ENCODE assay signal across 10 cellular contexts in genomic region chr10:72330059-72330426, GRCh38. TPM values are rescaled to one million over a fixed set of nuclear protein-coding genes. Genes with fewer than 3 reads are reported as not detected.
DNase-seq lines count a peak whose midpoint lies in the region; ATAC-seq, FAIRE-seq and TF ChIP-seq lines count a peak whose summit lies in the region.
"Had no signal": no experiment of that assay in that cellular context is flagged by ENCODE, and none has a peak within 500 bp of the region (broad histone marks: within the 10 kb centered on the region; RNA-seq: fewer than 3 reads in every experiment).

No MANE protein-coding gene starts in this region.

- CTCF ChIA-PET in IMR-90 (lab: Yijun Ruan, JAX) = interaction anchor here (1.2 kb wide), 1 partner anchor 434 kb away, joined by 3 read pairs; no protein-coding TSS in a partner anchor
- CTCF ChIA-PET in activated CD8-positive, alpha-beta T cell treated with anti-CD3 and anti-CD28 coated beads, Interleukin-2, amount 10 ng/mL, durations not matched to agents 7 days and 5 days (lab: Charles Lee) = interaction anchor here (0.7 to 5.2 kb wide), 7 partner anchors 11 to 204 kb away, joined by 3 to 106 read pairs (median 5); partner anchors contain the start of gene DDIT4

- no peaks in the 10 kb centered on the region for H3K9me3 ChIP-seq in IMR-90 (ENCODE audit: control insufficient read depth, insufficient read depth, low read length)
- no peaks in the 10 kb centered on the region for H3K9me3 ChIP-seq in keratinocyte (ENCODE audit: control insufficient read depth, low read depth, low read length)
- no peaks in the 10 kb centered on the region for H3K9me3 ChIP-seq in suprapubic skin
- H3K9me3 ChIP-seq: ascending aorta had no signal

- no peak overlapping the region for H3K9ac ChIP-seq in IMR-90 (ENCODE audit: low read depth, low read length)
- H3K9ac ChIP-seq in keratinocyte (ENCODE audit: control insufficient read depth, extremely low read depth, insufficient read depth, low read length) = no peak overlapping the region

- no peak overlapping the region for H2AFZ ChIP-seq in IMR-90 (replicated peaks; ENCODE audit: low read length, poor library complexity)
- H2AFZ ChIP-seq in keratinocyte (ENCODE audit: control insufficient read depth, low read length) = no peak overlapping the region

- H3K4me3 ChIP-seq in IMR-90 (ENCODE audit: insufficient read depth, low read depth, low read length) (no peak overlapping the region), keratinocyte (ENCODE audit: control insufficient read depth in 2 of 3, extremely low read depth in 1 of 3, insufficient read depth in 2 of 3, low read depth in 1 of 3, low read length in 3 of 3) (no peak overlapping the region), suprapubic skin (no peak overlapping the region)
- H3K4me3 ChIP-seq: ascending aorta, smooth muscle cell had no signal

- peaks cover 41% of the 10 kb centered on the region for H3K36me3 Mint-ChIP-seq in activated CD8-positive, alpha-beta T cell treated with anti-CD3 and anti-CD28 coated beads, Interleukin-2, amount 10 ng/mL, durations not matched to agents 7 days and 5 days (ENCODE audit: low read depth)

- TF ChIP-seq POLR2A in IMR-90 (IDR thresholded peaks at IDR 0.05; ENCODE audit: low read depth, low read length) (no peak), suprapubic skin (IDR thresholded peaks at IDR 0.05) (no peak)

- in situ Hi-C loops in IMR-90 (cut with MboI; ENCODE audit: low sequenced_read_pairs) = loop anchor here (10.0 kb wide), 3 partner anchors 85 to 275 kb away; no protein-coding TSS in a partner anchor

- TF ChIP-seq EP300 in suprapubic skin (IDR thresholded peaks at IDR 0.05) = no peak

- no peak for DNase-seq in IMR-90
- DNase-seq in activated CD8-positive, alpha-beta T cell treated with anti-CD3 and anti-CD28 coated beads, Interleukin-2, amount 10 ng/mL, durations not matched to agents 7 days and 5 days = no peak
- no peak for DNase-seq in keratinocyte (ENCODE audit: low read depth, low spot score)
- no peak for DNase-seq in stimulated activated naive CD8-positive, alpha-beta T cell treated with anti-CD3 and anti-CD28 coated beads, Interleukin-15, amount 100 ng/mL, for 72 hours
- no peak for DNase-seq in putamen (ENCODE audit: low spot score)
- no peak for DNase-seq in suprapubic skin (ENCODE audit: low spot score in 2 of 2)
- no peak for DNase-seq in stimulated activated CD4-positive, alpha-beta T cell treated with anti-CD3 and anti-CD28 coated beads, Interleukin-4, amount 100 ng/mL, for 24 hours
- DNase-seq: NCI-H1436 had no signal

- H2AK5ac ChIP-seq in IMR-90 (ENCODE audit: low read depth, low read length) = 0 out of 2 replicates have a peak overlapping the region, but pooled peaks have one; percentile 69

- intact Hi-C loops in IMR-90 (cut with micrococcal nuclease) = loop anchor here (5.0 kb wide), 1 partner anchor 373 kb away; no protein-coding TSS in a partner anchor

- ATAC-seq in IMR-90 (ENCODE audit: low read depth) = no peak
- no peak for ATAC-seq in activated CD8-positive, alpha-beta T cell treated with anti-CD3 and anti-CD28 coated beads, Interleukin-2, amount 10 ng/mL, durations not matched to agents 7 days and 5 days
- no peak for ATAC-seq in stimulated activated naive CD8-positive, alpha-beta T cell treated with anti-CD3 and anti-CD28 coated beads, Interleukin-15, amount 100 ng/mL, for 72 hours

- H3K18ac ChIP-seq in IMR-90 (ENCODE audit: low read depth, low read length) = no peak overlapping the region

- no peak overlapping the region for H4K5ac ChIP-seq in IMR-90 (ENCODE audit: low read depth, low read length)

- H3K27me3 Mint-ChIP-seq in activated CD8-positive, alpha-beta T cell treated with anti-CD3 and anti-CD28 coated beads, Interleukin-2, amount 10 ng/mL, durations not matched to agents 7 days and 5 days (ENCODE audit: low read depth) = no peaks in the 10 kb centered on the region
- H3K27me3 Mint-ChIP-seq in stimulated activated naive CD8-positive, alpha-beta T cell treated with anti-CD3 and anti-CD28 coated beads, Interleukin-15, amount 100 ng/mL, for 72 hours = no peaks in the 10 kb centered on the region

- H3K4me3 Mint-ChIP-seq in activated CD8-positive, alpha-beta T cell treated with anti-CD3 and anti-CD28 coated beads, Interleukin-2, amount 10 ng/mL, durations not matched to agents 7 days and 5 days = peak overlapping the region; percentile 64
- peak overlapping the region; percentile 83 to 98 for H3K4me3 Mint-ChIP-seq in stimulated activated naive CD8-positive, alpha-beta T cell treated with anti-CD3 and anti-CD28 coated beads, Interleukin-15, amount 100 ng/mL, for 72 hours

- no peaks in the 10 kb centered on the region for H3K79me1 ChIP-seq in IMR-90 (ENCODE audit: low read depth in 1 of 2, low read length in 2 of 2)

- no peak overlapping the region for H4K91ac ChIP-seq in IMR-90 (ENCODE audit: insufficient read depth, low read depth, low read length)

- H3K27me3 ChIP-seq in IMR-90 (ENCODE audit: control insufficient read depth, insufficient read depth, low read length) = no peaks in the 10 kb centered on the region
- H3K27me3 ChIP-seq in keratinocyte (ENCODE audit: control insufficient read depth, extremely low read depth, insufficient read depth, low read length) = no peaks in the 10 kb centered on the region
- H3K27me3 ChIP-seq in suprapubic skin = no peaks in the 10 kb centered on the region
- H3K27me3 ChIP-seq: ascending aorta had no signal

- TF ChIP-seq RAD21 in IMR-90 (IDR thresholded peaks at IDR 0.05; ENCODE audit: low read length) = no peak

- no peaks in the 10 kb centered on the region for H3K9me3 Mint-ChIP-seq in activated CD8-positive, alpha-beta T cell treated with anti-CD3 and anti-CD28 coated beads, Interleukin-2, amount 10 ng/mL, durations not matched to agents 7 days and 5 days (ENCODE audit: insufficient read depth)
- no peaks in the 10 kb centered on the region for H3K9me3 Mint-ChIP-seq in stimulated activated naive CD8-positive, alpha-beta T cell treated with anti-CD3 and anti-CD28 coated beads, Interleukin-15, amount 100 ng/mL, for 72 hours

- POLR2A ChIA-PET in IMR-90 (lab: Charles Lee; ENCODE audit: unreplicated experiment) = interaction anchor here (0.6 kb wide), 1 partner anchor 281 kb away, joined by 3 read pairs; no protein-coding TSS in a partner anchor
- POLR2A ChIA-PET in activated CD8-positive, alpha-beta T cell treated with anti-CD3 and anti-CD28 coated beads, Interleukin-2, amount 10 ng/mL, durations not matched to agents 7 days and 5 days (lab: Charles Lee) = interaction anchor here (1.0 to 10.4 kb wide), 5 partner anchors 33 to 242 kb away, joined by 3 to 119 read pairs (median 4); partner anchors contain the start of genes DDIT4 and SPOCK2

- no peak overlapping the region; the same call in 2 of the 3 replicates for H2BK15ac ChIP-seq in IMR-90 (ENCODE audit: low read depth, low read length)

- no peak overlapping the region for H3K23ac ChIP-seq in IMR-90 (ENCODE audit: low read depth, low read length)

- H2BK120ac ChIP-seq in IMR-90 (ENCODE audit: low read depth, low read length) = no peak overlapping the region

- H3K27ac ChIP-seq in IMR-90 (ENCODE audit: insufficient read depth, low read length) = no peak overlapping the region
- H3K27ac ChIP-seq in keratinocyte (ENCODE audit: control insufficient read depth, insufficient read depth, low read length) = peak overlapping the region; percentile 15
- H3K27ac ChIP-seq in suprapubic skin = no peak overlapping the region
- H3K27ac ChIP-seq: ascending aorta had no signal

- H2BK20ac ChIP-seq in IMR-90 (ENCODE audit: low read depth, low read length) = no peak overlapping the region

- peaks cover 85% of the 10 kb centered on the region for H3K4me1 Mint-ChIP-seq in activated CD8-positive, alpha-beta T cell treated with anti-CD3 and anti-CD28 coated beads, Interleukin-2, amount 10 ng/mL, durations not matched to agents 7 days and 5 days (ENCODE audit: low read depth)
- peaks cover 90% of the 10 kb centered on the region for H3K4me1 Mint-ChIP-seq in stimulated activated naive CD8-positive, alpha-beta T cell treated with anti-CD3 and anti-CD28 coated beads, Interleukin-15, amount 100 ng/mL, for 72 hours

- H2AK9ac ChIP-seq in IMR-90 (replicated peaks; ENCODE audit: low read depth, low read length, poor library complexity) = no peak overlapping the region

- FAIRE-seq in keratinocyte (lab: Jason Lieb, UNC) = no peak

- H3K4me1 ChIP-seq in IMR-90 (ENCODE audit: control insufficient read depth, insufficient read depth, low read length) (peaks cover 24% of the 10 kb centered on the region), keratinocyte (ENCODE audit: control insufficient read depth, extremely low read depth, insufficient read depth, low read length) (peaks cover 36% of the 10 kb centered on the region), suprapubic skin (peaks cover 80% of the 10 kb centered on the region)

- no peak overlapping the region for H3K14ac ChIP-seq in IMR-90 (replicated peaks; ENCODE audit: low read depth, low read length)

- H3K79me2 ChIP-seq in keratinocyte (ENCODE audit: control insufficient read depth, insufficient read depth, low read length) = no peaks in the 10 kb centered on the region

- BruUV-seq in IMR-90 (replicated peaks; lab: Mats Ljungman, UMichigan) = no TSS peak

- H2BK5ac ChIP-seq in IMR-90 (ENCODE audit: low read depth, low read length, poor library complexity, severe bottlenecking) = no peak overlapping the region

- no peak overlapping the region for H4K8ac ChIP-seq in IMR-90 (ENCODE audit: low read depth in 2 of 2, low read length in 2 of 2)

- H3K27ac Mint-ChIP-seq in activated CD8-positive, alpha-beta T cell treated with anti-CD3 and anti-CD28 coated beads, Interleukin-2, amount 10 ng/mL, durations not matched to agents 7 days and 5 days = peak overlapping the region; percentile 91
- H3K27ac Mint-ChIP-seq in stimulated activated naive CD8-positive, alpha-beta T cell treated with anti-CD3 and anti-CD28 coated beads, Interleukin-15, amount 100 ng/mL, for 72 hours = peak overlapping the region; percentile 70 to 93

- H3K4ac ChIP-seq in IMR-90 (ENCODE audit: low read depth, low read length) = no peak overlapping the region

- H3K4me2 ChIP-seq in IMR-90 (ENCODE audit: low read depth, low read length) = no peak overlapping the region
- no peak overlapping the region for H3K4me2 ChIP-seq in keratinocyte (ENCODE audit: control insufficient read depth, extremely low read depth, insufficient read depth, low read depth, low read length)
- H3K4me2 ChIP-seq: smooth muscle cell had no signal

- TF ChIP-seq CTCF in IMR-90 (conservative IDR thresholded peaks at IDR 0.05; ENCODE audit: low read depth, low read length) (no peak), keratinocyte (optimal IDR thresholded peaks at IDR 0.05 in 1 of 3, IDR thresholded peaks at IDR 0.05 in 1 of 3, conservative IDR thresholded peaks at IDR 0.05 in 1 of 3; ENCODE audit: extremely low read depth in 1 of 3, insufficient read depth in 2 of 3, low read length in 3 of 3) (no peak), suprapubic skin (IDR thresholded peaks at IDR 0.05) (no peak)

- 86% methylated on average over 1 of the region's 2 CpGs; no CpG with 5 or more reads in 1 of the 2 experiments for WGBS in IMR-90 (ENCODE audit: extremely low coverage in 2 of 2, insufficient read length in 1 of 2), 2 experiments
- 88% methylated on average over 2 of the region's 2 CpGs for WGBS in suprapubic skin

- H4K20me1 ChIP-seq in IMR-90 (ENCODE audit: insufficient read depth, low read length) = no peaks in the 10 kb centered on the region
- no peaks in the 10 kb centered on the region for H4K20me1 ChIP-seq in keratinocyte (ENCODE audit: control insufficient read depth, extremely low read depth, insufficient read depth, low read length)

- H3K9me1 ChIP-seq in IMR-90 (ENCODE audit: insufficient read depth, low read length) (peaks cover 6% of the 10 kb centered on the region; the same call in 1 of the 2 replicates), keratinocyte (ENCODE audit: control insufficient read depth, extremely low read depth, insufficient read depth, low read length) (no peaks in the 10 kb centered on the region)

- dilution Hi-C loops in IMR-90 (cut with HindIII; ENCODE audit: low sequenced_read_pairs, unreplicated experiment) = no loop called here
- dilution Hi-C loops in keratinocyte (cut with MboI; ENCODE audit: extremely low pct_ligation_motif_present, low sequenced_read_pairs) = no loop called here

- no peak overlapping the region for H3K56ac ChIP-seq in IMR-90 (ENCODE audit: extremely low read depth, insufficient read depth, low read length)

- H3K36me3 ChIP-seq in IMR-90 (ENCODE audit: control insufficient read depth, insufficient read depth, low read length) (peaks cover 10% of the 10 kb centered on the region), keratinocyte (ENCODE audit: control insufficient read depth in 2 of 2, extremely low read depth in 1 of 2, insufficient read depth in 2 of 2, low read length in 2 of 2) (peaks cover 7 to 10% of the 10 kb centered on the region in 2 experiments), suprapubic skin (peaks cover 10% of the 10 kb centered on the region)

RNA-seq across cellular contexts. Expression of gene DNAJB12, which starts 24.7 kb away (rescaled TPM):
- total RNA-seq in IMR-90 (2012; rRNA removed) = 18.3 and 19.2 TPM in 2 replicates
- 23.1 and 24.0 TPM in 2 replicates for polyA plus RNA-seq in IMR-90 (2012; rRNA removed)
- polyA plus RNA-seq in IMR-90 (2012; cell fraction: cytosol; rRNA removed) = 18.5 and 22.8 TPM in 2 replicates
- polyA plus RNA-seq in IMR-90 (2012; cell fraction: nucleus; rRNA removed; ENCODE audit: low replicate concordance) = 28.0 and 41.8 TPM in 2 replicates
- total RNA-seq in activated CD8-positive, alpha-beta T cell treated with anti-CD3 and anti-CD28 coated beads, Interleukin-2, amount 10 ng/mL, durations not matched to agents 7 days and 5 days = 10 to 100 TPM; 26.4 to 29.7 TPM
- 11.5 to 19.3 TPM (median 12.0 TPM) in 3 replicates for polyA plus RNA-seq in keratinocyte
- polyA plus RNA-seq in keratinocyte (2011; ENCODE audit: low read depth) = 14.8 TPM
- 11.5 and 14.9 TPM in 2 replicates for polyA plus RNA-seq in keratinocyte (2011; cell fraction: cytosol; rRNA removed)
- 32.1 and 39.9 TPM in 2 replicates for polyA plus RNA-seq in keratinocyte (2011; cell fraction: nucleus; rRNA removed)
- 16.2 and 23.3 TPM in 2 replicates for polyA plus RNA-seq in keratinocyte (2012; ENCODE audit: low replicate concordance)
- polyA minus RNA-seq in keratinocyte = 11.2 to 31.7 TPM (median 11.8 TPM) in 3 replicates
- 12.5 TPM for polyA minus RNA-seq in keratinocyte (2011; cell fraction: cytosol; rRNA and poly(A)+ RNA removed)
- polyA minus RNA-seq in keratinocyte (2011; cell fraction: nucleus; rRNA and poly(A)+ RNA removed) = 19.3 and 20.3 TPM in 2 replicates
- total RNA-seq in suprapubic skin = 10 to 100 TPM; 44.0 to 61.8 (median 46.7) TPM

RNA-seq across cellular contexts. Expression of gene DDIT4, which starts 56.3 kb away (rescaled TPM):
- total RNA-seq in IMR-90 (2012; rRNA removed) (108 and 110 TPM in 2 replicates), suprapubic skin (100 to 1,000 TPM; 170 to 246 (median 225) TPM)
- polyA plus RNA-seq in IMR-90 (2012; rRNA removed) (31.0 and 59.6 TPM in 2 replicates), keratinocyte (153 to 289 TPM (median 248 TPM) in 3 replicates)
- 38.8 and 80.6 TPM in 2 replicates for polyA plus RNA-seq in IMR-90 (2012; cell fraction: cytosol; rRNA removed)
- polyA plus RNA-seq in IMR-90 (2012; cell fraction: nucleus; rRNA removed; ENCODE audit: low replicate concordance) = 80.3 and 93.3 TPM in 2 replicates
- total RNA-seq in activated CD8-positive, alpha-beta T cell treated with anti-CD3 and anti-CD28 coated beads, Interleukin-2, amount 10 ng/mL, durations not matched to agents 7 days and 5 days = 100 to 1,000 TPM; 382 to 384 TPM
- 227 TPM for polyA plus RNA-seq in keratinocyte (2011; ENCODE audit: low read depth)
- polyA plus RNA-seq in keratinocyte (2011; cell fraction: cytosol; rRNA removed) = 88.3 and 149 TPM in 2 replicates
- 237 and 241 TPM in 2 replicates for polyA plus RNA-seq in keratinocyte (2011; cell fraction: nucleus; rRNA removed)
- 409 and 466 TPM in 2 replicates for polyA plus RNA-seq in keratinocyte (2012; ENCODE audit: low replicate concordance)
- 214 to 285 TPM (median 225 TPM) in 3 replicates for polyA minus RNA-seq in keratinocyte
- polyA minus RNA-seq in keratinocyte (2011; cell fraction: cytosol; rRNA and poly(A)+ RNA removed) = 466 TPM
- polyA minus RNA-seq in keratinocyte (2011; cell fraction: nucleus; rRNA and poly(A)+ RNA removed) = 259 and 281 TPM in 2 replicates
